ENCODE assay signal across 1 cellular context in genomic region chr17:81960130-81960958, GRCh38.
A peak's percentile ranks its signal among the peaks of the same experiment; 100 is the strongest.
TF ChIP-seq lines count a peak whose summit lies in the region.

No MANE protein-coding gene starts in this region.

TF ChIP-seq in HepG2, 621 proteins besides CTCF, POLR2A, EP300 and RAD21 (continued from another document and continues in another):
- TF ChIP-seq E2F1 (CRISPR knock-in tag; IDR thresholded peaks at IDR 0.05) (no peak; the same call in 1 of the 2 replicates), MED13 (CRISPR knock-in tag; IDR thresholded peaks at IDR 0.05) (peak; percentile 60), ZKSCAN5 (CRISPR knock-in tag; IDR thresholded peaks at IDR 0.05) (no peak), ZNF737 (CRISPR knock-in tag; IDR thresholded peaks at IDR 0.05; ENCODE audit: borderline replicate concordance) (no peak; the same call in 1 of the 2 replicates), PATZ1 (CRISPR knock-in tag; IDR thresholded peaks at IDR 0.05) (no peak), THRA (CRISPR knock-in tag; IDR thresholded peaks at IDR 0.05; ENCODE audit: borderline replicate concordance) (no peak), PAX8 (CRISPR knock-in tag; IDR thresholded peaks at IDR 0.05; ENCODE audit: borderline replicate concordance) (no peak; the same call in 1 of the 2 replicates), MLLT10 (CRISPR knock-in tag; IDR thresholded peaks at IDR 0.05) (no peak), SOX5 (CRISPR knock-in tag; IDR thresholded peaks at IDR 0.05; ENCODE audit: borderline replicate concordance) (no peak), SRSF4 (IDR thresholded peaks at IDR 0.05; ENCODE audit: low read depth, low read length, poor library complexity, severe bottlenecking) (peak; percentile 84), PRMT3 (CRISPR knock-in tag; IDR thresholded peaks at IDR 0.05; ENCODE audit: borderline replicate concordance, low read depth) (0 out of 2 replicates have a peak, but pooled peaks have one; percentile 1), XBP1 (CRISPR knock-in tag; IDR thresholded peaks at IDR 0.05) (no peak), TBP (CRISPR knock-in tag; IDR thresholded peaks at IDR 0.05) (no peak), JUND (CRISPR knock-in tag; IDR thresholded peaks at IDR 0.05) (no peak), ZNF205 (CRISPR knock-in tag; IDR thresholded peaks at IDR 0.05) (no peak), POLR2AphosphoS2 (IDR thresholded peaks at IDR 0.05; ENCODE audit: low read depth, low read length) (no peak), MIXL1 (CRISPR knock-in tag; IDR thresholded peaks at IDR 0.05) (no peak), NFIC (IDR thresholded peaks at IDR 0.05; ENCODE audit: low read length) (no peak), ZNF891 (CRISPR knock-in tag; IDR thresholded peaks at IDR 0.05) (peak; percentile 61; the same call in 1 of the 2 replicates), RFXAP (CRISPR knock-in tag; IDR thresholded peaks at IDR 0.05; ENCODE audit: borderline replicate concordance) (peak; percentile 27; the same call in 1 of the 2 replicates), DPF2 (CRISPR knock-in tag; IDR thresholded peaks at IDR 0.05; ENCODE audit: borderline replicate concordance, low read depth) (0 out of 2 replicates have a peak, but pooled peaks have one; percentile 6), MYPOP (CRISPR knock-in tag; IDR thresholded peaks at IDR 0.05) (peak; percentile 79; the same call in 1 of the 2 replicates), TCF7 (IDR thresholded peaks at IDR 0.05; ENCODE audit: low read depth) (no peak), NFYB (CRISPR knock-in tag; IDR thresholded peaks at IDR 0.05) (no peak), ZNF883 (CRISPR knock-in tag; IDR thresholded peaks at IDR 0.05; ENCODE audit: not compliant biosample characterization) (peak; percentile 25), ZMYM2 (CRISPR knock-in tag; IDR thresholded peaks at IDR 0.05) (no peak), KMT2A (CRISPR knock-in tag; IDR thresholded peaks at IDR 0.05) (0 out of 2 replicates have a peak, but pooled peaks have one; percentile 43), ZNF691 (CRISPR knock-in tag; IDR thresholded peaks at IDR 0.05; ENCODE audit: borderline replicate concordance, low read depth) (no peak), ELF3 (CRISPR knock-in tag; IDR thresholded peaks at IDR 0.05) (no peak)
- TF ChIP-seq, protein P1, sequence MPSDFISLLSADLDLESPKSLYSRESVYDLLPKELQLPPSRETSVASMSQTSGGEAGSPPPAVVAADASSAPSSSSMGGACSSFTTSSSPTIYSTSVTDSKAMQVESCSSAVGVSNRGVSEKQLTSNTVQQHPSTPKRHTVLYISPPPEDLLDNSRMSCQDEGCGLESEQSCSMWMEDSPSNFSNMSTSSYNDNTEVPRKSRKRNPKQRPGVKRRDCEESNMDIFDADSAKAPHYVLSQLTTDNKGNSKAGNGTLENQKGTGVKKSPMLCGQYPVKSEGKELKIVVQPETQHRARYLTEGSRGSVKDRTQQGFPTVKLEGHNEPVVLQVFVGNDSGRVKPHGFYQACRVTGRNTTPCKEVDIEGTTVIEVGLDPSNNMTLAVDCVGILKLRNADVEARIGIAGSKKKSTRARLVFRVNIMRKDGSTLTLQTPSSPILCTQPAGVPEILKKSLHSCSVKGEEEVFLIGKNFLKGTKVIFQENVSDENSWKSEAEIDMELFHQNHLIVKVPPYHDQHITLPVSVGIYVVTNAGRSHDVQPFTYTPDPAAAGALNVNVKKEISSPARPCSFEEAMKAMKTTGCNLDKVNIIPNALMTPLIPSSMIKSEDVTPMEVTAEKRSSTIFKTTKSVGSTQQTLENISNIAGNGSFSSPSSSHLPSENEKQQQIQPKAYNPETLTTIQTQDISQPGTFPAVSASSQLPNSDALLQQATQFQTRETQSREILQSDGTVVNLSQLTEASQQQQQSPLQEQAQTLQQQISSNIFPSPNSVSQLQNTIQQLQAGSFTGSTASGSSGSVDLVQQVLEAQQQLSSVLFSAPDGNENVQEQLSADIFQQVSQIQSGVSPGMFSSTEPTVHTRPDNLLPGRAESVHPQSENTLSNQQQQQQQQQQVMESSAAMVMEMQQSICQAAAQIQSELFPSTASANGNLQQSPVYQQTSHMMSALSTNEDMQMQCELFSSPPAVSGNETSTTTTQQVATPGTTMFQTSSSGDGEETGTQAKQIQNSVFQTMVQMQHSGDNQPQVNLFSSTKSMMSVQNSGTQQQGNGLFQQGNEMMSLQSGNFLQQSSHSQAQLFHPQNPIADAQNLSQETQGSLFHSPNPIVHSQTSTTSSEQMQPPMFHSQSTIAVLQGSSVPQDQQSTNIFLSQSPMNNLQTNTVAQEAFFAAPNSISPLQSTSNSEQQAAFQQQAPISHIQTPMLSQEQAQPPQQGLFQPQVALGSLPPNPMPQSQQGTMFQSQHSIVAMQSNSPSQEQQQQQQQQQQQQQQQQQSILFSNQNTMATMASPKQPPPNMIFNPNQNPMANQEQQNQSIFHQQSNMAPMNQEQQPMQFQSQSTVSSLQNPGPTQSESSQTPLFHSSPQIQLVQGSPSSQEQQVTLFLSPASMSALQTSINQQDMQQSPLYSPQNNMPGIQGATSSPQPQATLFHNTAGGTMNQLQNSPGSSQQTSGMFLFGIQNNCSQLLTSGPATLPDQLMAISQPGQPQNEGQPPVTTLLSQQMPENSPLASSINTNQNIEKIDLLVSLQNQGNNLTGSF (CRISPR knock-in tag; IDR thresholded peaks at IDR 0.05), result peak; percentile 59; the same call in 1 of the 2 replicates
- TF ChIP-seq, protein P2, sequence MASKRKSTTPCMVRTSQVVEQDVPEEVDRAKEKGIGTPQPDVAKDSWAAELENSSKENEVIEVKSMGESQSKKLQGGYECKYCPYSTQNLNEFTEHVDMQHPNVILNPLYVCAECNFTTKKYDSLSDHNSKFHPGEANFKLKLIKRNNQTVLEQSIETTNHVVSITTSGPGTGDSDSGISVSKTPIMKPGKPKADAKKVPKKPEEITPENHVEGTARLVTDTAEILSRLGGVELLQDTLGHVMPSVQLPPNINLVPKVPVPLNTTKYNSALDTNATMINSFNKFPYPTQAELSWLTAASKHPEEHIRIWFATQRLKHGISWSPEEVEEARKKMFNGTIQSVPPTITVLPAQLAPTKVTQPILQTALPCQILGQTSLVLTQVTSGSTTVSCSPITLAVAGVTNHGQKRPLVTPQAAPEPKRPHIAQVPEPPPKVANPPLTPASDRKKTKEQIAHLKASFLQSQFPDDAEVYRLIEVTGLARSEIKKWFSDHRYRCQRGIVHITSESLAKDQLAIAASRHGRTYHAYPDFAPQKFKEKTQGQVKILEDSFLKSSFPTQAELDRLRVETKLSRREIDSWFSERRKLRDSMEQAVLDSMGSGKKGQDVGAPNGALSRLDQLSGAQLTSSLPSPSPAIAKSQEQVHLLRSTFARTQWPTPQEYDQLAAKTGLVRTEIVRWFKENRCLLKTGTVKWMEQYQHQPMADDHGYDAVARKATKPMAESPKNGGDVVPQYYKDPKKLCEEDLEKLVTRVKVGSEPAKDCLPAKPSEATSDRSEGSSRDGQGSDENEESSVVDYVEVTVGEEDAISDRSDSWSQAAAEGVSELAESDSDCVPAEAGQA (IDR thresholded peaks at IDR 0.05; ENCODE audit: low read depth), result no peak
- TF ChIP-seq, protein P2 (CRISPR knock-in tag; IDR thresholded peaks at IDR 0.05; ENCODE audit: borderline replicate concordance), result no peak
- TF ChIP-seq, protein P3, sequence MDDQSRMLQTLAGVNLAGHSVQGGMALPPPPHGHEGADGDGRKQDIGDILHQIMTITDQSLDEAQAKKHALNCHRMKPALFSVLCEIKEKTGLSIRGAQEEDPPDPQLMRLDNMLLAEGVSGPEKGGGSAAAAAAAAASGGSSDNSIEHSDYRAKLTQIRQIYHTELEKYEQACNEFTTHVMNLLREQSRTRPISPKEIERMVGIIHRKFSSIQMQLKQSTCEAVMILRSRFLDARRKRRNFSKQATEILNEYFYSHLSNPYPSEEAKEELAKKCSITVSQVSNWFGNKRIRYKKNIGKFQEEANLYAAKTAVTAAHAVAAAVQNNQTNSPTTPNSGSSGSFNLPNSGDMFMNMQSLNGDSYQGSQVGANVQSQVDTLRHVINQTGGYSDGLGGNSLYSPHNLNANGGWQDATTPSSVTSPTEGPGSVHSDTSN (CRISPR knock-in tag; IDR thresholded peaks at IDR 0.05; ENCODE audit: borderline replicate concordance), result no peak
- TF ChIP-seq, protein P4, sequence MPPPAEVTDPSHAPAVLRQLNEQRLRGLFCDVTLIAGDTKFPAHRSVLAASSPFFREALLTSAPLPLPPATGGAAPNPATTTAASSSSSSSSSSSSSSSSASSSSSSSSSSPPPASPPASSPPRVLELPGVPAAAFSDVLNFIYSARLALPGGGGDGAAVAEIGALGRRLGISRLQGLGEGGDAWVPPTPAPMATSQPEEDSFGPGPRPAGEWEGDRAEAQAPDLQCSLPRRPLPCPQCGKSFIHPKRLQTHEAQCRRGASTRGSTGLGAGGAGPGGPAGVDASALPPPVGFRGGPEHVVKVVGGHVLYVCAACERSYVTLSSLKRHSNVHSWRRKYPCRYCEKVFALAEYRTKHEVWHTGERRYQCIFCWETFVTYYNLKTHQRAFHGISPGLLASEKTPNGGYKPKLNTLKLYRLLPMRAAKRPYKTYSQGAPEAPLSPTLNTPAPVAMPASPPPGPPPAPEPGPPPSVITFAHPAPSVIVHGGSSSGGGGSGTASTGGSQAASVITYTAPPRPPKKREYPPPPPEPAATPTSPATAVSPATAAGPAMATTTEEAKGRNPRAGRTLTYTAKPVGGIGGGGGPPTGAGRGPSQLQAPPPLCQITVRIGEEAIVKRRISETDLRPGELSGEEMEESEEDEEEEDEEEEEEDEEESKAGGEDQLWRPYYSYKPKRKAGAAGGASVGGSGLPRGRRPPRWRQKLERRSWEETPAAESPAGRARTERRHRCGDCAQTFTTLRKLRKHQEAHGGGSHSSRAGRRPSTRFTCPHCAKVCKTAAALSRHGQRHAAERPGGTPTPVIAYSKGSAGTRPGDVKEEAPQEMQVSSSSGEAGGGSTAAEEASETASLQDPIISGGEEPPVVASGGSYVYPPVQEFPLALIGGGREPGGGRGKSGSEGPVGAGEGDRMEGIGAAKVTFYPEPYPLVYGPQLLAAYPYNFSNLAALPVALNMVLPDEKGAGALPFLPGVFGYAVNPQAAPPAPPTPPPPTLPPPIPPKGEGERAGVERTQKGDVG (CRISPR knock-in tag; IDR thresholded peaks at IDR 0.05; ENCODE audit: borderline replicate concordance), result no peak
